ENCODE assay signal across 9 cellular contexts in the genomic region with DNA sequence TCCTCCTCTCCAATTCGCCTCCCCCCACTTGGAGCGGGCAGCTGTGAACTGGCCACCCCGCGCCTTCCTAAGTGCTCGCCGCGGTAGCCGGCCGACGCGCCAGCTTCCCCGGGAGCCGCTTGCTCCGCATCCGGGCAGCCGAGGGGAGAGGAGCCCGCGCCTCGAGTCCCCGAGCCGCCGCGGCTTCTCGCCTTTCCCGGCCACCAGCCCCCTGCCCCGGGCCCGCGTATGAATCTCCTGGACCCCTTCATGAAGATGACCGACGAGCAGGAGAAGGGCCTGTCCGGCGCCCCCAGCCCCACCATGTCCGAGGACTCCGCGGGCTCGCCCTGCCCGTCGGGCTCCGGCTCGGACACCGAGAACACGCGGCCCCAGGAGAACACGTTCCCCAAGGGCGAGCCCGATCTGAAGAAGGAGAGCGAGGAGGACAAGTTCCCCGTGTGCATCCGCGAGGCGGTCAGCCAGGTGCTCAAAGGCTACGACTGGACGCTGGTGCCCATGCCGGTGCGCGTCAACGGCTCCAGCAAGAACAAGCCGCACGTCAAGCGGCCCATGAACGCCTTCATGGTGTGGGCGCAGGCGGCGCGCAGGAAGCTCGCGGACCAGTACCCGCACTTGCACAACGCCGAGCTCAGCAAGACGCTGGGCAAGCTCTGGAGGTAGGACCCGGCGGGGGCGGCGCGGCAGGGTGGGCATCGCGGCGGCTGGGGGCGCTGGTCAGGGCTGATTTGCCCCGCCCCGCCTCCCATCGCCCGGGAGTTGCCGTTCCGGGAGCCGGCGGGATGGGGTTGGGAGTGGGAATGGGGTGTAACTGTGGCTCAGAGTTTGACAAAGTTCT. TPM values are rescaled to one million over a fixed set of nuclear protein-coding genes. Genes with fewer than 3 reads are reported as not detected.
DNase-seq lines count a peak whose midpoint lies in the region; ATAC-seq and TF ChIP-seq lines count a peak whose summit lies in the region.
"Had no signal": no experiment of that assay in that cellular context is flagged by ENCODE, and none has a peak within 500 bp of the region (broad histone marks: within the 10 kb centered on the region; RNA-seq: fewer than 3 reads in every experiment).

No MANE protein-coding gene starts in this region.

- TF ChIP-seq CTCF in ascending aorta (IDR thresholded peaks at IDR 0.05) = no peak

- H3K9me3 Mint-ChIP-seq in stimulated activated memory B cell treated with anti-CD40 and anti-IgM and Interleukin-4, amounts not matched to agents 10 μg/mL and 1 μg/mL and 100 μg/mL, for 72 hours = peaks cover 11% of the 10 kb centered on the region

- H3K27me3 ChIP-seq in ACC112 (ENCODE audit: insufficient read depth, low read length) = peaks cover 31% of the 10 kb centered on the region
- peaks cover 15% of the 10 kb centered on the region for H3K27me3 ChIP-seq in ascending aorta

- intact Hi-C loops in ascending aorta (cut with DNase I) = loop anchor here (2.0 kb wide), 1 partner anchor 419 kb away; no protein-coding TSS in a partner anchor

- H2AFZ ChIP-seq in ACC112 (ENCODE audit: low read length, unreplicated experiment) = peak overlapping the region; percentile 34

- peaks cover 84% of the 10 kb centered on the region for H3K27me3 Mint-ChIP-seq in stimulated activated memory B cell treated with anti-CD40 and anti-IgM and Interleukin-4, amounts not matched to agents 10 μg/mL and 1 μg/mL and 100 μg/mL, for 72 hours

- DNase-seq in ascending aorta (ENCODE audit: low spot score in 2 of 2) (no peak), iPS-NIHi11 (ENCODE audit: low spot score) (peak; percentile 60), occipital lobe (lab: John Stamatoyannopoulos, UW) (no peak)
- no peak for DNase-seq in activated effector memory CD4-positive, alpha-beta T cell treated with Interleukin-2 at 50 U/mL for 16 hours

- H3K36me3 ChIP-seq in ACC112 (ENCODE audit: insufficient read depth, low read length) (no peaks in the 10 kb centered on the region), ascending aorta (no peaks in the 10 kb centered on the region)
- H3K36me3 ChIP-seq: neutrophil had no signal

- H3K4me3 ChIP-seq in ACC112 (ENCODE audit: low read depth, low read length) (peak overlapping the region; percentile 80), ascending aorta (peak overlapping the region; percentile 52 to 60)

- no peak overlapping the region for H3K27ac ChIP-seq in ACC112 (ENCODE audit: low read depth, low read length)
- peak overlapping the region in 1 of 2 donors; percentile 36 for H3K27ac ChIP-seq in ascending aorta
- H3K27ac ChIP-seq: neutrophil had no signal

- H3K36me3 Mint-ChIP-seq in stimulated activated memory B cell treated with anti-CD40 and anti-IgM and Interleukin-4, amounts not matched to agents 10 μg/mL and 1 μg/mL and 100 μg/mL, for 72 hours = peaks cover 8% of the 10 kb centered on the region

- H3K4me1 Mint-ChIP-seq in stimulated activated memory B cell treated with anti-CD40 and anti-IgM and Interleukin-4, amounts not matched to agents 10 μg/mL and 1 μg/mL and 100 μg/mL, for 72 hours = peaks cover 17% of the 10 kb centered on the region

- no peaks in the 10 kb centered on the region for H3K9me3 ChIP-seq in ascending aorta
- H3K9me3 ChIP-seq: neutrophil had no signal

- H3K4me3 Mint-ChIP-seq in stimulated activated memory B cell treated with anti-CD40 and anti-IgM and Interleukin-4, amounts not matched to agents 10 μg/mL and 1 μg/mL and 100 μg/mL, for 72 hours = peak overlapping the region; percentile 68

- no peaks in the 10 kb centered on the region for H3K79me2 ChIP-seq in ACC112 (ENCODE audit: control insufficient read depth, insufficient read depth, low read length, unreplicated experiment)

- no peak overlapping the region for H3K27ac Mint-ChIP-seq in stimulated activated memory B cell treated with anti-CD40 and anti-IgM and Interleukin-4, amounts not matched to agents 10 μg/mL and 1 μg/mL and 100 μg/mL, for 72 hours

- ATAC-seq in GM18868 (IDR thresholded peaks at IDR 0.05; ENCODE audit: unreplicated experiment) = peak; percentile 4
- peak; percentile 24 for ATAC-seq in HG03460 (IDR thresholded peaks at IDR 0.05; ENCODE audit: unreplicated experiment)
- no peak for ATAC-seq in stimulated activated memory B cell treated with anti-CD40 and anti-IgM and Interleukin-4, amounts not matched to agents 10 μg/mL and 1 μg/mL and 100 μg/mL, for 72 hours

- H3K4me1 ChIP-seq in ACC112 (ENCODE audit: control insufficient read depth, insufficient read depth, low read length, unreplicated experiment) = peaks cover 20% of the 10 kb centered on the region
- H3K4me1 ChIP-seq in ascending aorta = peaks cover 2 to 24% of the 10 kb centered on the region in 2 donors

RNA-seq across cellular contexts. Expression of a gene that starts 0.6 kb away (rescaled TPM):
- total RNA-seq in ascending aorta (2.4 TPM), occipital lobe (25.4 TPM)
